Comparison of ENCODE assay signal across 10 cellular contexts in the genomic region with DNA sequence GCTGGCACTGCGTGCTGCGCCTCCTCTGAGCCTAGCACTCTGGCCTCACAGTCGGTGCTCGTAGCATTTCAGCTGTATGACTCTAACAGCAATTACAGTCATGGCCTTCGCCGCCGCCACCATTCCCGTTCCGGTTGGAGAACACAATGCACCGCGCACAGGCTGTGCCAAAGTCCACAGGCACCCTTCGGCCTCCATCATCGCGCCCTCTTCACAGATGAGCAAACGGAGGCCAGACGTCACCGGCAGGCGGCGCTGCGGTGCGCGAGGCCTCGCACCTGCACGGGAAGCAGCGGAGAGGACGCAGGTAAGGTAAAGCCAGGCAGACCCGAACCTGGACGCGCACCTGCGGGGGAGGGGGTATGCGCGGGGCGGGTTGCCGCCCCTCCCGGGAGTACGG.
DNase-seq lines count a peak whose midpoint lies in the region; ATAC-seq and TF ChIP-seq lines count a peak whose summit lies in the region.
"Had no signal": no experiment of that assay in that cellular context is flagged by ENCODE, and none has a peak within 500 bp of the region (broad histone marks: within the 10 kb centered on the region; RNA-seq: fewer than 3 reads in every experiment).

No MANE protein-coding gene starts in this region.

- H3K27ac Mint-ChIP-seq in CD8-positive, alpha-beta memory T cell = no peak overlapping the region

- no peak overlapping the region for H3K9ac ChIP-seq in smooth muscle cell (ENCODE audit: low read depth)

- H3K9me3 Mint-ChIP-seq in CD8-positive, alpha-beta memory T cell = no peaks in the 10 kb centered on the region

- CTCF ChIA-PET in CD8-positive, alpha-beta memory T cell (lab: Charles Lee) = interaction anchor here (1.3 kb wide), 1 partner anchor 66 kb away, joined by 3 read pairs; no protein-coding TSS in a partner anchor

- H3K9me3 ChIP-seq in CD8-positive, alpha-beta memory T cell (ENCODE audit: low read length) = no peaks in the 10 kb centered on the region
- H3K9me3 ChIP-seq in smooth muscle cell (replicated peaks; ENCODE audit: low read depth) = no peaks in the 10 kb centered on the region

- H3K4me2 ChIP-seq in smooth muscle cell = no peak overlapping the region

- H3K4me3 ChIP-seq in CD8-positive, alpha-beta memory T cell (ENCODE audit: low read length) = no peak overlapping the region
- no peak overlapping the region for H3K4me3 ChIP-seq in smooth muscle cell

- ATAC-seq in GM18907 (IDR thresholded peaks at IDR 0.05; ENCODE audit: unreplicated experiment) (no peak), HG02870 (IDR thresholded peaks at IDR 0.05; ENCODE audit: unreplicated experiment) (no peak), HG03025 (IDR thresholded peaks at IDR 0.05; ENCODE audit: low FRiP score, unreplicated experiment) (no peak)

- no peaks in the 10 kb centered on the region for H3K4me1 ChIP-seq in CD8-positive, alpha-beta memory T cell (ENCODE audit: insufficient read depth, low read length)
- no peaks in the 10 kb centered on the region for H3K4me1 ChIP-seq in smooth muscle cell (ENCODE audit: low read depth)

- H2AFZ ChIP-seq in smooth muscle cell (ENCODE audit: low read depth) = no peak overlapping the region

- H3K27ac ChIP-seq in CD8-positive, alpha-beta memory T cell (ENCODE audit: low read depth, low read length) = no peak overlapping the region
- H3K27ac ChIP-seq in smooth muscle cell (ENCODE audit: low read depth) = no peak overlapping the region
- H3K27ac ChIP-seq: VCaP had no signal

- H3K4me3 Mint-ChIP-seq in CD8-positive, alpha-beta memory T cell = peak overlapping the region in 5 of 7 donors; percentile 23 to 41 (median 38)

- peak; percentile 27 for TF ChIP-seq CTCF in smooth muscle cell (IDR thresholded peaks at IDR 0.05; ENCODE audit: borderline replicate concordance, insufficient read depth, poor library complexity, severe bottlenecking)

- no peaks in the 10 kb centered on the region for H4K20me1 ChIP-seq in smooth muscle cell (ENCODE audit: low read depth)

- H3K27me3 Mint-ChIP-seq in CD8-positive, alpha-beta memory T cell = peaks cover 40 to 60% of the 10 kb centered on the region in 2 donors

- 35% methylated on average over 31 of the region's 36 CpGs for WGBS in smooth muscle cell (ENCODE audit: low lambda C conversion rate)

- peak in 1 of 5 donors; percentile 18 for DNase-seq in CD8-positive, alpha-beta memory T cell
- DNase-seq in activated CD4-positive, alpha-beta T cell treated with anti-CD3 and anti-CD28 coated beads for 24 hours (ENCODE audit: low read depth in 2 of 2) = peak; percentile 19 to 34
- DNase-seq in ecto neural progenitor cell (ENCODE audit: low spot score) (peak; percentile 54), smooth muscle cell (lab: John Stamatoyannopoulos, UW; ENCODE audit: unreplicated experiment) (no peak), HCEC 1CT (no peak)
- DNase-seq: DND-41 had no signal

- POLR2A ChIA-PET in CD8-positive, alpha-beta memory T cell (lab: Charles Lee) = no interaction called here

- H3K36me3 Mint-ChIP-seq in CD8-positive, alpha-beta memory T cell = no peaks in the 10 kb centered on the region

- no peaks in the 10 kb centered on the region for H3K79me2 ChIP-seq in smooth muscle cell (ENCODE audit: low read depth)

- peaks cover 7 to 18% (median 9%) of the 10 kb centered on the region in 3 donors for H3K4me1 Mint-ChIP-seq in CD8-positive, alpha-beta memory T cell

- no peaks in the 10 kb centered on the region for H3K36me3 ChIP-seq in CD8-positive, alpha-beta memory T cell (ENCODE audit: insufficient read depth, low read length)
- no peaks in the 10 kb centered on the region for H3K36me3 ChIP-seq in smooth muscle cell (ENCODE audit: low read depth)

- H3F3A ChIP-seq in smooth muscle cell (ENCODE audit: low read depth) = no peaks in the 10 kb centered on the region

- H3K27me3 ChIP-seq in CD8-positive, alpha-beta memory T cell (ENCODE audit: insufficient read depth, low read length, poor library complexity, severe bottlenecking) = peaks cover 7% of the 10 kb centered on the region
- peaks cover 35% of the 10 kb centered on the region for H3K27me3 ChIP-seq in smooth muscle cell (ENCODE audit: low read depth)

Comparison
In these comparisons a context has a peak if more than half of its experiments do, and no peak if none do; other contexts are left out.
1. DNase-seq: peak in activated CD4-positive, alpha-beta T cell treated with anti-CD3 and anti-CD28 coated beads for 24 hours (2 of 2) and ecto neural progenitor cell (single experiment); none in smooth muscle cell (single experiment) and HCEC 1CT (single experiment).